In genomic region chr5:163489745-163490075, GRCh38 we compare ENCODE assay signal across 3 cellular contexts.
TF ChIP-seq lines count a peak whose summit lies in the region.

No MANE protein-coding gene starts in this region.

TF ChIP-seq in liver, 16 proteins besides CTCF, POLR2A, EP300 and RAD21:
- TF ChIP-seq TAF1 (conservative IDR thresholded peaks at IDR 0.05), result no peak
- TF ChIP-seq HNF4A (conservative IDR thresholded peaks at IDR 0.05), result peak; percentile 44 to 61
- TF ChIP-seq YY1 (IDR thresholded peaks at IDR 0.05), result no peak

TF ChIP-seq in HepG2, 621 proteins besides CTCF, POLR2A, EP300 and RAD21:
- TF ChIP-seq RCOR2 (CRISPR knock-in tag; IDR thresholded peaks at IDR 0.05) (no peak), PLRG1 (conservative IDR thresholded peaks at IDR 0.05) (no peak), E2F1 (CRISPR knock-in tag; IDR thresholded peaks at IDR 0.05) (no peak), ZNF264 (CRISPR knock-in tag; IDR thresholded peaks at IDR 0.05) (no peak), ZNF850 (CRISPR knock-in tag; conservative IDR thresholded peaks at IDR 0.05) (no peak), NAIF1 (CRISPR knock-in tag; IDR thresholded peaks at IDR 0.05; ENCODE audit: borderline replicate concordance) (no peak)

TF ChIP-seq in SK-N-SH treated with all-trans-retinoic acid at 6 μM for 48 hours, 23 proteins besides CTCF, POLR2A, EP300 and RAD21:
- TF ChIP-seq TOX (CRISPR knock-in tag; IDR thresholded peaks at IDR 0.05; ENCODE audit: borderline replicate concordance) (no peak), ZFP3 (CRISPR knock-in tag; IDR thresholded peaks at IDR 0.05) (no peak), PPARA (CRISPR knock-in tag; IDR thresholded peaks at IDR 0.05; ENCODE audit: borderline replicate concordance) (no peak), PATZ1 (CRISPR knock-in tag; IDR thresholded peaks at IDR 0.05; ENCODE audit: borderline replicate concordance) (no peak), ESRRG (CRISPR knock-in tag; IDR thresholded peaks at IDR 0.05) (no peak), OSR1 (CRISPR knock-in tag; IDR thresholded peaks at IDR 0.05) (no peak), ZNF565 (CRISPR knock-in tag; conservative IDR thresholded peaks at IDR 0.05; ENCODE audit: low read depth) (no peak), CREB5 (CRISPR knock-in tag; IDR thresholded peaks at IDR 0.05; ENCODE audit: low read depth) (no peak), CSDC2 (CRISPR knock-in tag; IDR thresholded peaks at IDR 0.05) (no peak)
